Comparison of ENCODE assay signal across 8 cellular contexts in the genomic region with DNA sequence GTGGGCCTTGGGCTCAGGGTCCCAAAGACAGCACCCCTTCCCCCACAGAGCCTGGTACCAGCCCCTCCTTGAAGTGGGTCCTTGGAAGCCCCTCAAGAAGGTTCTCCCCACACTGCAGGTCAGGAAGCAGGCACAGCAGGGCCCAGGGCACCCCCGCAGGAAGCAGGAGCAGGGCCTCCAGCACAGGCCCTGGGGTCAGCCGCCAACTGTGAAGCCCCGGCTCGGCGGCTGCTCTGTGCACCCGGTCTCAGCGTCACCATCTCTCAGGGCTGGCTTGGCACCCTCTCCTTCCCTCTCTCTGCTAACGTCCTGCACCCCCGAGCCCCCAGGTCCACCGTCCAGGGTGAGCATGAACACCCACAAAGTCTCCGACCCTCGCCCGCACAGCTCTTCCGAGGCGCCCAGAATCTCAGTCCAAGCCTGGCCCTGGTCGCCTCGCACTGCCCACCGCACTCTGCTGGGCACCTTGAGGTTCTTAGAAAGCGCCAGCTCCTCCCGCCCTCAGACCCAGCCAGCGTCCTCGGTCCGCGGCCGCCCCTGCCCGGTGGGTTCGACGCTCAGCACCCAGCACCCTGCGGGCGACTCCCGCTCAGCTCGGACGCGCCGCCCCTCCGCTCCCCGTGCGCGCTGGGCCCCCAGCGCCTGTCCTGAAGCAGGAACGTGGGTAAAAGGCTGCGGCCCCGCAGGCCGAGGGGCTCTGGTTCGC. TPM values are rescaled to one million over a fixed set of nuclear protein-coding genes. Genes with fewer than 3 reads are reported as not detected.
DNase-seq lines count a peak whose midpoint lies in the region; ATAC-seq and TF ChIP-seq lines count a peak whose summit lies in the region.

No MANE protein-coding gene starts in this region.

- intact Hi-C loops in Right ventricle myocardium inferior (cut with DNase I) = no loop called here
- intact Hi-C loops in left cardiac atrium (cut with DNase I) = loop anchor here in 1 of 2 donors (2.0 kb wide), 1 partner anchor 33 kb away; no protein-coding TSS in a partner anchor

- peak overlapping the region; percentile 13 to 72 for H3K27ac ChIP-seq in coronary artery

- TF ChIP-seq CTCF in coronary artery (IDR thresholded peaks at IDR 0.05) = no peak

- ATAC-seq in Right ventricle myocardium inferior (peak; percentile 2), left cardiac atrium (no peak), GM21619 (IDR thresholded peaks at IDR 0.05; ENCODE audit: unreplicated experiment) (no peak)

- peak overlapping the region; percentile 70 for H3K4me3 ChIP-seq in coronary artery
- H3K4me3 ChIP-seq in mucosa of stomach (ENCODE audit: low read length) = peak overlapping the region; percentile 46

- peaks cover 18% of the 10 kb centered on the region for H3K4me1 ChIP-seq in mucosa of stomach (ENCODE audit: control insufficient read depth, insufficient read depth, low read length)

- H3K9ac ChIP-seq in mucosa of stomach (ENCODE audit: low read length) = peak overlapping the region; percentile 65

- H3K36me3 ChIP-seq in mucosa of stomach (ENCODE audit: control insufficient read depth, insufficient read depth, low read length) = no peaks in the 10 kb centered on the region

- DNase-seq in Right ventricle myocardium inferior (ENCODE audit: missing footprints) (peak; percentile 41), left cardiac atrium (no peak), coronary artery (ENCODE audit: low spot score) (no peak), midbrain (lab: John Stamatoyannopoulos, UW) (no peak), NCI-H446 (lab: John Stamatoyannopoulos, UW) (no peak), superior temporal gyrus (ENCODE audit: extremely low spot score) (no peak)

- H3K27me3 ChIP-seq in mucosa of stomach (ENCODE audit: control insufficient read depth, insufficient read depth, low read length) = peaks cover 7% of the 10 kb centered on the region

- no peaks in the 10 kb centered on the region for H3K9me3 ChIP-seq in mucosa of stomach (ENCODE audit: control insufficient read depth, low read length)

RNA-seq across cellular contexts. Expression of a gene that starts 1.4 kb away (rescaled TPM):
- 50.0 TPM for total RNA-seq in Right ventricle myocardium inferior
- 10 to 100 TPM; 35.4 to 36.7 TPM for total RNA-seq in left cardiac atrium

RNA-seq across cellular contexts. Expression of a gene that starts 22.2 kb away (rescaled TPM):
- total RNA-seq in Right ventricle myocardium inferior (0.32 TPM), left cardiac atrium (under 1 TPM; 0.52 to 0.68 TPM)

RNA-seq across cellular contexts. Expression of a gene that starts 25.6 kb away (rescaled TPM):
- total RNA-seq in Right ventricle myocardium inferior (0.41 TPM), left cardiac atrium (1 to 10 TPM in 1 of 2 donors, under 1 TPM in 1; 0.55 to 1.6 TPM)

RNA-seq across cellular contexts. Expression of a gene that starts 33.9 kb away (rescaled TPM):
- 27.8 TPM for total RNA-seq in Right ventricle myocardium inferior
- total RNA-seq in left cardiac atrium = 10 to 100 TPM; 21.5 to 26.5 TPM

RNA-seq across cellular contexts. Expression of a gene that starts 46.9 kb away (rescaled TPM):
- 0.54 TPM for total RNA-seq in Right ventricle myocardium inferior
- 1 to 10 TPM; 2.1 to 2.4 TPM for total RNA-seq in left cardiac atrium
